11 cellular contexts compared by ENCODE assay signal in the genomic region with DNA sequence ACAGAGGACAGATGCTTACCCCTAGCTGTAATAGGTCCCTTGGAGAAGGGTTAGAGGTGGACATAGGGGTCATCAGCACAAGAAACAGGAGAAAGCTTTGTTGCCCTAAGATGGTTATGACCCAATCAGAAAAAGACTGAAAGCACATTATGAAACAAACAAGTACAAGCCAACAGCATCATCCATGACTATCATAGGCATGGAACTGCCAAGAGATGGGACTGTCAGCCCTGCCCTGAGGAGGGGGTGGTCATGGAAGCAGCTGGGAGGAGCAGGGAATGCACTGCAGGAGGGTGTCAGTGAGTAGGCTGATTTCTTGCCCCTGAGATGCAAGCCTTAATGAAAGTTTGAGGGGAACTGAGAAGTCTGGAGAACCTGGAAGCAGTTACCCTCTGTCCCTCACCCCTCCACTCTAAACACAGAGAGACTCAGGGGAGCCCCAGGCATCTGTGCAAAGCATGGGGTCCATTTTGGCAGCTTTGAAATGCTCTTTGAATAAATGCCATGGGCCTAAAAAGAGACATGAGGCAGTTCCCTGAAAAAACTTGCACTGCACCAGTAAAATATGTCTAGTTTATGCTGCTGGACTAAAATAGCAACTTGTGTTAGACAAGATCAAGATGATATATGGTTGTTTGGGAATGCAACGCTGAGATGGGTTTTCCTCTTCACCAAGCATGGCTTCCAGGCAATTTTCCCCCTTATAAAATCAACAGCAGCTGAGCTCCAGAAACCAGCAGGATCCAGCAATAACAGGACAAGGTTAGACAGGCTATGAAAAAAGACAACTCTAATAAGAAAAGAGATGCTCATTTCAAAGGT.
DNase-seq lines count a peak whose midpoint lies in the region; ATAC-seq and TF ChIP-seq lines count a peak whose summit lies in the region.
"Had no signal": no experiment of that assay in that cellular context is flagged by ENCODE, and none has a peak within 500 bp of the region (broad histone marks: within the 10 kb centered on the region; RNA-seq: fewer than 3 reads in every experiment).

No MANE protein-coding gene starts in this region.

- H3K27me3 ChIP-seq in fibroblast of lung (ENCODE audit: control insufficient read depth, insufficient read depth, low read length) = no peaks in the 10 kb centered on the region
- H3K27me3 ChIP-seq in neural progenitor cell = no peaks in the 10 kb centered on the region
- no peaks in the 10 kb centered on the region for H3K27me3 ChIP-seq in upper lobe of right lung
- H3K27me3 ChIP-seq in SJCRH30 = no peaks in the 10 kb centered on the region

- H3K79me2 ChIP-seq in fibroblast of lung (ENCODE audit: control insufficient read depth, insufficient read depth, low read length) (no peaks in the 10 kb centered on the region), neural progenitor cell (ENCODE audit: low read depth) (no peaks in the 10 kb centered on the region)

- no peak overlapping the region for H3K9ac ChIP-seq in fibroblast of lung (ENCODE audit: insufficient read depth, low read length)
- H3K9ac ChIP-seq in neural progenitor cell = no peak overlapping the region

- no peaks in the 10 kb centered on the region for H3K9me3 ChIP-seq in fibroblast of lung (ENCODE audit: control insufficient read depth, insufficient read depth, low read depth, low read length)
- H3K9me3 ChIP-seq in neural progenitor cell (ENCODE audit: low read depth) = no peaks in the 10 kb centered on the region
- H3K9me3 ChIP-seq in upper lobe of right lung = no peaks in the 10 kb centered on the region
- no peaks in the 10 kb centered on the region for H3K9me3 ChIP-seq in SJCRH30 (replicated peaks)

- H3K27me3 Mint-ChIP-seq in neural progenitor cell (ENCODE audit: insufficient read depth, low read depth) = peaks cover 2% of the 10 kb centered on the region
- H3K27me3 Mint-ChIP-seq: IgD-negative memory B cell had no signal

- peak; percentile 39 for ATAC-seq in upper lobe of right lung

- H3K27ac Mint-ChIP-seq in neural progenitor cell = peak overlapping the region; percentile 23
- H3K27ac Mint-ChIP-seq: activated naive CD4-positive, alpha-beta T cell treated with anti-CD3 and anti-CD28 coated beads for 36 hours had no signal

- no peak overlapping the region for H2AFZ ChIP-seq in fibroblast of lung (ENCODE audit: low read length)
- no peak overlapping the region for H2AFZ ChIP-seq in neural progenitor cell (replicated peaks)

- no peaks in the 10 kb centered on the region for H3K36me3 Mint-ChIP-seq in neural progenitor cell

- H3K36me3 ChIP-seq in fibroblast of lung (ENCODE audit: control insufficient read depth, insufficient read depth, low read length) (no peaks in the 10 kb centered on the region), neural progenitor cell (no peaks in the 10 kb centered on the region), upper lobe of right lung (no peaks in the 10 kb centered on the region), SJCRH30 (no peaks in the 10 kb centered on the region)

- H3K4me1 Mint-ChIP-seq in neural progenitor cell = peaks cover 66% of the 10 kb centered on the region

- intact Hi-C loops in upper lobe of right lung (cut with DNase I) = no loop called here

- no peak overlapping the region for H3K4me3 ChIP-seq in fibroblast of lung (replicated peaks in 1 of 4; ENCODE audit: control extremely low read depth in 1 of 4, insufficient read depth in 1 of 4, low read depth in 3 of 4, low read length in 4 of 4)
- no peak overlapping the region for H3K4me3 ChIP-seq in neural progenitor cell
- no peak overlapping the region for H3K4me3 ChIP-seq in upper lobe of right lung
- H3K4me3 ChIP-seq in SJCRH30 = no peak overlapping the region

- DNase-seq in NCI-H2171 treated with DMSO at 0.1 percent for 48 hours (lab: John Stamatoyannopoulos, UW) = peak; percentile 15
- no peak for DNase-seq in NCI-H2171 (lab: John Stamatoyannopoulos, UW)
- peak; percentile 58 to 72 for DNase-seq in fibroblast of lung (ENCODE audit: low read depth in 2 of 2)
- no peak for DNase-seq in neural progenitor cell (ENCODE audit: low spot score)
- no peak for DNase-seq in upper lobe of right lung
- DNase-seq in superior temporal gyrus (ENCODE audit: extremely low spot score) = no peak
- DNase-seq in T-helper 9 cell = no peak
- DNase-seq in SJCRH30 = no peak
- DNase-seq: activated CD4-positive, alpha-beta T cell treated with anti-CD3 and anti-CD28 coated beads, Interleukin-2, amount 50 U/mL, for 4 hours; activated naive CD4-positive, alpha-beta T cell treated with anti-CD3 and anti-CD28 coated beads for 36 hours had no signal

- H3K27ac ChIP-seq in fibroblast of lung (ENCODE audit: insufficient read depth, low read length) = peak overlapping the region; percentile 33
- no peak overlapping the region for H3K27ac ChIP-seq in neural progenitor cell
- H3K27ac ChIP-seq in upper lobe of right lung = peak overlapping the region; percentile 37
- no peak overlapping the region for H3K27ac ChIP-seq in SJCRH30

- H4K20me1 ChIP-seq in fibroblast of lung (ENCODE audit: control insufficient read depth, extremely low read depth, insufficient read depth, low read length) (no peaks in the 10 kb centered on the region), neural progenitor cell (ENCODE audit: low read depth) (no peaks in the 10 kb centered on the region)

- no peak overlapping the region for H3K4me3 Mint-ChIP-seq in neural progenitor cell
- H3K4me3 Mint-ChIP-seq: activated naive CD4-positive, alpha-beta T cell treated with anti-CD3 and anti-CD28 coated beads for 36 hours; IgD-negative memory B cell had no signal

- no peaks in the 10 kb centered on the region for H3K9me3 Mint-ChIP-seq in neural progenitor cell
- H3K9me3 Mint-ChIP-seq: activated naive CD4-positive, alpha-beta T cell treated with anti-CD3 and anti-CD28 coated beads for 36 hours; IgD-negative memory B cell had no signal

- peak overlapping the region; percentile 41 for H3K4me2 ChIP-seq in fibroblast of lung (ENCODE audit: extremely low read depth, insufficient read depth, low read length)
- H3K4me2 ChIP-seq in neural progenitor cell = no peak overlapping the region

- H3K4me1 ChIP-seq in fibroblast of lung (ENCODE audit: control insufficient read depth, extremely low read depth, insufficient read depth, low read length) (peaks cover 13% of the 10 kb centered on the region), neural progenitor cell (peaks cover 27% of the 10 kb centered on the region), upper lobe of right lung (peaks cover 27% of the 10 kb centered on the region), SJCRH30 (peaks cover 46% of the 10 kb centered on the region)

- TF ChIP-seq CTCF in fibroblast of lung (conservative IDR thresholded peaks at IDR 0.05 in 1 of 2, IDR thresholded peaks at IDR 0.05 in 1 of 2; ENCODE audit: low read depth in 1 of 2, low read length in 2 of 2) = no peak
- no peak for TF ChIP-seq CTCF in neural progenitor cell (IDR thresholded peaks at IDR 0.05)
- no peak for TF ChIP-seq CTCF in upper lobe of right lung (IDR thresholded peaks at IDR 0.05)

- H3F3A ChIP-seq in neural progenitor cell (ENCODE audit: low read depth) = peaks cover 14% of the 10 kb centered on the region

Comparison
In these comparisons a context has a peak if more than half of its experiments do, and no peak if none do; other contexts are left out.
1. DNase-seq: peak in NCI-H2171 treated with DMSO at 0.1 percent for 48 hours (single experiment) and fibroblast of lung (2 of 2); none in NCI-H2171 (single experiment), neural progenitor cell (single experiment), upper lobe of right lung (single experiment), superior temporal gyrus (single experiment), T-helper 9 cell (single experiment) and SJCRH30 (0 of 2).
2. H3K27ac ChIP-seq: peak in fibroblast of lung (single experiment) and upper lobe of right lung (single experiment); none in neural progenitor cell (single experiment) and SJCRH30 (single experiment).